Comparison of ENCODE assay signal across 11 cellular contexts in the genomic region with DNA sequence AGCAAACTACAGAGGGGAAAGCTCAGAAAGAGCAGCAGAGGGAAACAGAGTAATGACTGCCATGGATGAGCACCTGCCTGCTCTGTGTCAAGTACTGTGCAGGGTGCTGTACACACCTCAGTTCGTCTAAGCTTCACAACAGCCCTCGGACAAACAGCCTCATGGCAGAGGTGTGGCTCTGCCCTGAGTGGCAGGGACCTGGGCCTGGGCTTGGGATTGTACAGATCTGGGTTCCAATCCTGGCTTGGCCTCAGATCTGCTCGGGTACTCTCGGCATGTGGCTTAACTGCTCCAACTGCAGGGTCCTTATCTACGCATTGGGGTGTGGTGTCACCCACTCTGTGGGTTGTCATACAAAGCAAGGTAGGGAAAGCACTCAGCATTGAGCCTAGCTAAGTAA.
"Had no signal": no experiment of that assay in that cellular context is flagged by ENCODE, and none has a peak within 500 bp of the region (broad histone marks: within the 10 kb centered on the region; RNA-seq: fewer than 3 reads in every experiment).

No MANE protein-coding gene starts in this region.

- H3K27ac ChIP-seq: stomach, thoracic aorta had no signal

- H3K36me3 ChIP-seq: stomach, thoracic aorta had no signal

- H3K9me3 Mint-ChIP-seq: immature natural killer cell had no signal

- H3K9me3 ChIP-seq: thoracic aorta had no signal

- H3K27ac Mint-ChIP-seq: activated CD8-positive, alpha-beta T cell treated with anti-CD3 and anti-CD28 coated beads, Interleukin-2, amount 10 ng/mL, durations not matched to agents 7 days and 5 days; activated naive CD4-positive, alpha-beta T cell treated with anti-CD3 and anti-CD28 coated beads, Interleukin-2, amount 10 ng/mL, durations not matched to agents 7 days and 5 days; immature natural killer cell; memory B cell; nephron progenitor cell had no signal

- ATAC-seq: activated CD8-positive, alpha-beta T cell treated with anti-CD3 and anti-CD28 coated beads, Interleukin-2, amount 10 ng/mL, durations not matched to agents 7 days and 5 days; left lobe of liver had no signal

- H3K4me3 ChIP-seq: stomach, thoracic aorta had no signal

- H3K4me1 ChIP-seq: stomach had no signal

- DNase-seq: activated CD4-positive, alpha-beta T cell treated with anti-CD3 and anti-CD28 coated beads for 1 hour; activated CD8-positive, alpha-beta T cell treated with anti-CD3 and anti-CD28 coated beads, Interleukin-2, amount 10 ng/mL, durations not matched to agents 7 days and 5 days; activated naive CD4-positive, alpha-beta T cell treated with anti-CD3 and anti-CD28 coated beads, Interleukin-2, amount 10 ng/mL, durations not matched to agents 7 days and 5 days; dermis blood vessel endothelial cell; foreskin fibroblast; immature natural killer cell; nephron progenitor cell; stomach had no signal

- H3K4me3 Mint-ChIP-seq: activated CD8-positive, alpha-beta T cell treated with anti-CD3 and anti-CD28 coated beads, Interleukin-2, amount 10 ng/mL, durations not matched to agents 7 days and 5 days; activated naive CD4-positive, alpha-beta T cell treated with anti-CD3 and anti-CD28 coated beads, Interleukin-2, amount 10 ng/mL, durations not matched to agents 7 days and 5 days; immature natural killer cell; memory B cell; nephron progenitor cell had no signal

- H3K36me3 Mint-ChIP-seq: activated naive CD4-positive, alpha-beta T cell treated with anti-CD3 and anti-CD28 coated beads, Interleukin-2, amount 10 ng/mL, durations not matched to agents 7 days and 5 days; immature natural killer cell had no signal

- H3K4me1 Mint-ChIP-seq: immature natural killer cell had no signal
